27 cellular contexts compared by ENCODE assay signal in genomic region chr17:71063127-71063526, GRCh38.
"Had no signal": no experiment of that assay in that cellular context is flagged by ENCODE, and none has a peak within 500 bp of the region (broad histone marks: within the 10 kb centered on the region; RNA-seq: fewer than 3 reads in every experiment).

No MANE protein-coding gene starts in this region.

- H3K4me1 Mint-ChIP-seq: activated CD4-positive, alpha-beta T cell treated with anti-CD3 and anti-CD28 coated beads, Interleukin-2, amount 10 ng/mL, durations not matched to agents 24 days and 14 days; activated naive CD8-positive, alpha-beta T cell treated with anti-CD3 and anti-CD28 coated beads for 36 hours; activated T-helper 17 cell treated with anti-CD3 and anti-CD28 coated beads, Interleukin-2, amount 50 U/mL, for 72 hours had no signal

- H3K9me3 ChIP-seq: breast epithelium, SJSA1, SK-N-SH had no signal

- ATAC-seq: activated CD8-positive, alpha-beta T cell treated with anti-CD3 and anti-CD28 coated beads for 36 hours; activated T-cell treated with anti-CD3 and anti-CD28 coated beads, Interleukin-2, amount 50 U/mL, for 72 hours; activated T-helper 17 cell treated with anti-CD3 and anti-CD28 coated beads, Interleukin-2, amount 50 U/mL, for 72 hours had no signal

- DNase-seq: activated CD4-positive, alpha-beta T cell treated with anti-CD3 and anti-CD28 coated beads, Interleukin-2, amount 10 ng/mL, durations not matched to agents 24 days and 14 days; activated CD4-positive, alpha-beta T cell treated with anti-CD3 and anti-CD28 coated beads, Interleukin-2, amount 50 U/mL, for 4 hours; activated CD8-positive, alpha-beta T cell treated with anti-CD3 and anti-CD28 coated beads for 36 hours; activated effector memory CD4-positive, alpha-beta T cell treated with anti-CD3 and anti-CD28 coated beads, Interleukin-2, amount 50 U/mL, for 16 hours; activated naive CD4-positive, alpha-beta T cell; activated naive CD4-positive, alpha-beta T cell treated with anti-CD3 and anti-CD28 coated beads, Interleukin-2, amount 50 U/mL, for 16 hours; activated naive CD8-positive, alpha-beta T cell treated with anti-CD3 and anti-CD28 coated beads for 36 hours; activated T-cell treated with anti-CD3 and anti-CD28 coated beads, Interleukin-2, amount 50 U/mL, for 1 hour; activated T-cell treated with anti-CD3 and anti-CD28 coated beads, Interleukin-2, amount 50 U/mL, for 72 hours; amniotic stem cell; aorta; NCI-H1092 treated with DMSO at 0.1 percent for 48 hours; NCI-H1694; NCI-H2029; NCI-H226; NCI-H446 treated with DMSO at 0.1 percent for 48 hours; NCI-H524; Peyer's patch; RPMI8226; SHP77 treated with DMSO at 0.1 percent for 48 hours; SK-N-SH had no signal

- FAIRE-seq: TTC549 had no signal

- H3K4me1 ChIP-seq: breast epithelium, Peyer's patch, SJSA1 had no signal

- H3K36me3 ChIP-seq: breast epithelium, Peyer's patch, SJSA1 had no signal

- H3K27me3 Mint-ChIP-seq: activated CD4-positive, alpha-beta T cell treated with anti-CD3 and anti-CD28 coated beads, Interleukin-2, amount 10 ng/mL, durations not matched to agents 24 days and 14 days; activated CD8-positive, alpha-beta T cell treated with anti-CD3 and anti-CD28 coated beads for 36 hours; activated naive CD8-positive, alpha-beta T cell treated with anti-CD3 and anti-CD28 coated beads for 36 hours; activated T-helper 17 cell treated with anti-CD3 and anti-CD28 coated beads, Interleukin-2, amount 50 U/mL, for 72 hours had no signal

- H3K27ac Mint-ChIP-seq: activated CD4-positive, alpha-beta T cell treated with anti-CD3 and anti-CD28 coated beads, Interleukin-2, amount 10 ng/mL, durations not matched to agents 24 days and 14 days; activated CD8-positive, alpha-beta T cell treated with anti-CD3 and anti-CD28 coated beads for 36 hours; activated naive CD8-positive, alpha-beta T cell treated with anti-CD3 and anti-CD28 coated beads for 36 hours; activated T-cell treated with anti-CD3 and anti-CD28 coated beads, Interleukin-2, amount 50 U/mL, for 72 hours; activated T-helper 17 cell treated with anti-CD3 and anti-CD28 coated beads, Interleukin-2, amount 50 U/mL, for 72 hours; T-helper 1 cell treated with Interleukin-12 subunit alpha and Interleukin-12 subunit beta and Interleukin-4 antibody, amounts not matched to agents 30 μg/mL and 1 μg/mL, for 36 hours; T-helper 2 cell treated with Interferon-gamma antibody and Interleukin-4, amounts not matched to agents 5 μg/mL and 100 μg/mL, for 36 hours had no signal

- H3K4me2 ChIP-seq: SK-N-SH had no signal

- H3K36me3 Mint-ChIP-seq: activated naive CD8-positive, alpha-beta T cell treated with anti-CD3 and anti-CD28 coated beads for 36 hours had no signal

- H3K4me3 Mint-ChIP-seq: activated CD4-positive, alpha-beta T cell treated with anti-CD3 and anti-CD28 coated beads, Interleukin-2, amount 10 ng/mL, durations not matched to agents 24 days and 14 days; activated CD8-positive, alpha-beta T cell treated with anti-CD3 and anti-CD28 coated beads for 36 hours; activated naive CD8-positive, alpha-beta T cell treated with anti-CD3 and anti-CD28 coated beads for 36 hours; activated T-cell treated with anti-CD3 and anti-CD28 coated beads, Interleukin-2, amount 50 U/mL, for 72 hours; activated T-helper 17 cell treated with anti-CD3 and anti-CD28 coated beads, Interleukin-2, amount 50 U/mL, for 72 hours; T-helper 1 cell treated with Interleukin-12 subunit alpha and Interleukin-12 subunit beta and Interleukin-4 antibody, amounts not matched to agents 30 μg/mL and 1 μg/mL, for 36 hours; T-helper 2 cell treated with Interferon-gamma antibody and Interleukin-4, amounts not matched to agents 5 μg/mL and 100 μg/mL, for 36 hours had no signal

- H3K4me3 ChIP-seq: breast epithelium, Peyer's patch, SJSA1 had no signal

- H3K9me2 ChIP-seq: SK-N-SH had no signal

- H3K27me3 ChIP-seq: breast epithelium, Peyer's patch, SJSA1 had no signal

- H3K27ac ChIP-seq: breast epithelium, Peyer's patch, SJSA1 had no signal
